In the genomic region with DNA sequence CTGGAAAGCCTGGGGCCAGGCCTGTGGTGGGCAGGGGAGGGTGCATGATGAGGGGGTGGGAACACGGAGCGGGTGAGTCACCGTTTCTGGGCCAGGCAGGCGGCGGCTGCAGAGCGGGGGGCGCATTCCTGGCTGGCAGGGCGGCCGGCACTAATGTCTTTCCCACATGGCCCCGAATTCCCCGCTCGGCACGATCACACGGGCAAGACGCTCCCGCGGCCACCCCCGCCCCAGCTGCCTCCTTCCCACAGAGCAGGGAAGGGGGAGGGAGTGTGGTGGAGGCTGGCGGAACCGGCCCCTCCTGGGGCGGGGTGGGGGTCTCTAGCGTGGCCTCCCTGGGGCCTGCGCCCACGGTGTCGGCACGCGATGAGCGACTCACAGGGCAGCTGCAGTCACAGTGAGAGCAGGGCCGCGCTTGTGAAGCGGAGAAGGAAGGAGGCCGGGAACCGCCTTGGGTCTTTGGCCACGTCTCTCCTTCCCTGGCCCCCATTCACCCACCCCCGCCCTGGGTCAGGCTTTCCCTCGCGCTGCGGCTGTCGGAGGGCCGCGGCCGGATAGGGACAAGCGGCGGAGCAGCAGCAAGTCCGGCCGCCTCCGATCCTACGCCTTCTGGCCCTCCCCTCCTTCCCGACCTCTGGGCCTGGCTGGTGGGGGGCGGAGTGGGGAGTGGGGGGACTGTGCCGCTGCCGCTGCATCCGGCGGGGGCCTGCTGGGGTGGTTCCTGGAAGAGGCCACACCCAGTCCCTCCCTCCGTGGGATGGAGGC, we compare ENCODE assay signal across 7 cellular contexts. TPM values are rescaled to one million over a fixed set of nuclear protein-coding genes. Genes with fewer than 3 reads are reported as not detected.
A peak's percentile ranks its signal among the peaks of the same experiment; 100 is the strongest.
DNase-seq lines count a peak whose midpoint lies in the region; ATAC-seq and TF ChIP-seq lines count a peak whose summit lies in the region.

No MANE protein-coding gene starts in this region.

- ATAC-seq in GM18907 (IDR thresholded peaks at IDR 0.05; ENCODE audit: unreplicated experiment) (peak; percentile 28), PC-3 (peak; percentile 70), body of pancreas (peak; percentile 65), HG03175 (IDR thresholded peaks at IDR 0.05; ENCODE audit: unreplicated experiment) (no peak), GM21381 (IDR thresholded peaks at IDR 0.05; ENCODE audit: unreplicated experiment) (no peak)

- H3K27me3 ChIP-seq in PC-3 (ENCODE audit: low read length): no peaks in the 10 kb centered on the region
- no peaks in the 10 kb centered on the region for H3K27me3 ChIP-seq in body of pancreas
- H3K27me3 ChIP-seq in skeletal muscle tissue (ENCODE audit: control insufficient read depth in 3 of 3, insufficient read depth in 3 of 3, low read length in 3 of 3): no peaks in the 10 kb centered on the region

- H3K4me3 ChIP-seq in PC-3 (ENCODE audit: low read length) (peak overlapping the region; percentile 66), body of pancreas (no peak overlapping the region), skeletal muscle tissue (ENCODE audit: low read length in 3 of 3) (peak overlapping the region; percentile 39 to 63 (median 48))

- POLR2A ChIA-PET in PC-3 (lab: Charles Lee; ENCODE audit: unreplicated experiment): interaction anchor here (0.5 kb wide), 1 partner anchor 751 kb away, joined by 3 read pairs; no protein-coding TSS in a partner anchor

- 0 to 3% methylated on average over 9 to 45 of the region's 55 CpGs for WGBS in body of pancreas, 2 donors

- H3K4me1 ChIP-seq in PC-3 (ENCODE audit: insufficient read depth, low read length) (peaks cover 13% of the 10 kb centered on the region), body of pancreas (peaks cover 65% of the 10 kb centered on the region), skeletal muscle tissue (ENCODE audit: control insufficient read depth in 3 of 3, insufficient read depth in 3 of 3, low read length in 3 of 3) (peaks cover 43 to 62% (median 52%) of the 10 kb centered on the region in 3 donors)

- TF ChIP-seq POLR2A in body of pancreas (IDR thresholded peaks at IDR 0.05): peak; percentile 35 to 66 (median 65)

- H2AFZ ChIP-seq in PC-3 (ENCODE audit: low read length): peak overlapping the region; percentile 89

- H3K27ac ChIP-seq in PC-3 (ENCODE audit: low read length): no peak overlapping the region
- H3K27ac ChIP-seq in body of pancreas: peak overlapping the region; percentile 91 to 97 (median 95)
- peak overlapping the region; percentile 83 for H3K27ac ChIP-seq in skeletal muscle tissue (ENCODE audit: low read depth, low read length)

- H3K9me3 ChIP-seq in PC-3 (ENCODE audit: low read length): no peaks in the 10 kb centered on the region
- no peaks in the 10 kb centered on the region for H3K9me3 ChIP-seq in body of pancreas
- H3K9me3 ChIP-seq in skeletal muscle tissue (ENCODE audit: control insufficient read depth in 3 of 3, low read length in 3 of 3): no peaks in the 10 kb centered on the region

- intact Hi-C loops in PC-3 (cut with micrococcal nuclease) (loop anchor here (5.0 kb wide), 1 partner anchor 70 kb away; no protein-coding TSS in a partner anchor), body of pancreas (cut with DNase I) (no loop called here)

- TF ChIP-seq CTCF in PC-3 (conservative IDR thresholded peaks at IDR 0.05; ENCODE audit: low read depth, low read length) (no peak), body of pancreas (IDR thresholded peaks at IDR 0.05) (no peak)

- H3K79me2 ChIP-seq in PC-3 (ENCODE audit: low read length): no peaks in the 10 kb centered on the region

- CTCF ChIA-PET in PC-3 (lab: Charles Lee): no interaction called here

- H3F3A ChIP-seq in PC-3 (ENCODE audit: low read length, unreplicated experiment): no peaks in the 10 kb centered on the region

- BruUV-seq in PC-3 (replicated peaks; lab: Mats Ljungman, UMichigan): no TSS peak

- H3K9ac ChIP-seq in PC-3 (ENCODE audit: low read length) (peak overlapping the region; percentile 60), skeletal muscle tissue (ENCODE audit: low read depth in 1 of 3, low read length in 3 of 3) (peak overlapping the region; percentile 69 to 79 (median 76))

- H3K9me2 ChIP-seq in PC-3 (replicated peaks; ENCODE audit: low read length): no peaks in the 10 kb centered on the region

- no peaks in the 10 kb centered on the region for H4K20me1 ChIP-seq in PC-3 (ENCODE audit: low read length)

- DNase-seq in PC-3: peak; percentile 35
- peak; percentile 76 to 92 (median 88) for DNase-seq in body of pancreas
- DNase-seq in iPS-NIHi11 (ENCODE audit: low spot score): peak; percentile 78

- peak overlapping the region; percentile 87 for H3K4me2 ChIP-seq in PC-3 (ENCODE audit: low read length)

- no peaks in the 10 kb centered on the region for H3K36me3 ChIP-seq in PC-3 (ENCODE audit: low read depth, low read length)
- H3K36me3 ChIP-seq in body of pancreas (replicated peaks in 1 of 2; ENCODE audit: insufficient read depth in 1 of 2, low read depth in 2 of 2): no peaks in the 10 kb centered on the region
- H3K36me3 ChIP-seq in skeletal muscle tissue (ENCODE audit: control insufficient read depth in 3 of 3, insufficient read depth in 3 of 3, low read length in 3 of 3): no peaks in the 10 kb centered on the region

RNA-seq across cellular contexts. Expression of a gene that starts 48.9 kb away (rescaled TPM):
- total RNA-seq in PC-3 (2014; rRNA removed) (31.1 and 42.4 TPM in 2 replicates), body of pancreas (10 to 100 TPM; 86.6 to 87.7 TPM), skeletal muscle tissue (66.8 TPM)

Comparison
In these comparisons a context has a peak if more than half of its experiments do, and no peak if none do; other contexts are left out.
1. ATAC-seq: peak in GM18907 (single experiment), PC-3 (single experiment) and body of pancreas (single experiment); none in HG03175 (single experiment) and GM21381 (single experiment).
2. DNase-seq: peak in every context shown above with its lines; median percentile 88 in body of pancreas; 78 in iPS-NIHi11; 35 in PC-3.
3. H3K4me3 ChIP-seq: peak in PC-3 (single experiment) and skeletal muscle tissue (3 of 3); none in body of pancreas (0 of 2).